Comparison of ENCODE assay signal across 22 cellular contexts in genomic region chr6:123972600-123973294, GRCh38.
DNase-seq lines count a peak whose midpoint lies in the region; ATAC-seq, FAIRE-seq and TF ChIP-seq lines count a peak whose summit lies in the region.
"Had no signal": no experiment of that assay in that cellular context is flagged by ENCODE, and none has a peak within 500 bp of the region (broad histone marks: within the 10 kb centered on the region; RNA-seq: fewer than 3 reads in every experiment).

No MANE protein-coding gene starts in this region.

- TF ChIP-seq POLR2A in HepG2 (IDR thresholded peaks at IDR 0.05; ENCODE audit: insufficient read depth in 1 of 2, low read depth in 2 of 2, low read length in 2 of 2) = no peak
- no peak for TF ChIP-seq POLR2A in right lobe of liver (IDR thresholded peaks at IDR 0.05)

- no peak overlapping the region for H3K9ac ChIP-seq in liver (ENCODE audit: low read depth in 1 of 2, low read length in 2 of 2)
- H3K9ac ChIP-seq in HepG2 (ENCODE audit: insufficient read depth, low read depth, low read length) = no peak overlapping the region

- H3K4me3 Mint-ChIP-seq in osteocyte (ENCODE audit: unreplicated experiment) = no peak overlapping the region
- H3K4me3 Mint-ChIP-seq: CD4-positive, alpha-beta memory T cell; HFFc6 had no signal

- no peaks in the 10 kb centered on the region for H4K20me1 ChIP-seq in HepG2 (ENCODE audit: insufficient read depth, low read length)

- intact Hi-C loops in HepG2 (cut with micrococcal nuclease; ENCODE audit: unreplicated experiment) = no loop called here
- intact Hi-C loops in right lobe of liver (cut with DNase I) = no loop called here
- intact Hi-C loops in cardiac septum (cut with DNase I) = no loop called here

- H3K4me1 ChIP-seq in liver (ENCODE audit: control insufficient read depth in 4 of 4, insufficient read depth in 4 of 4, low read length in 3 of 4) (peaks cover 3 to 19% (median 11%) of the 10 kb centered on the region in 4 donors), HepG2 (ENCODE audit: insufficient read depth, low read length) (no peaks in the 10 kb centered on the region), right lobe of liver (peaks cover 0 to 14% (median 0%) of the 10 kb centered on the region in 4 donors)
- H3K4me1 ChIP-seq: A549, HAP-1 had no signal

- BruUV-seq in HepG2 (replicated peaks; lab: Mats Ljungman, UMichigan) = no TSS peak

- TF ChIP-seq CTCF in liver (IDR thresholded peaks at IDR 0.05; ENCODE audit: low read depth, low read length, missing input control) (no peak), HepG2 (CRISPR knock-in tag; IDR thresholded peaks at IDR 0.05) (no peak), right lobe of liver (IDR thresholded peaks at IDR 0.05) (no peak), osteocyte (IDR thresholded peaks at IDR 0.05) (no peak)

- peak in 1 of 2 donors; percentile 24 for TF ChIP-seq RAD21 in liver (IDR thresholded peaks at IDR 0.05)
- no peak for TF ChIP-seq RAD21 in HepG2 (CRISPR knock-in tag; IDR thresholded peaks at IDR 0.05)

- peaks cover 5% of the 10 kb centered on the region for H3K9me3 Mint-ChIP-seq in osteocyte (ENCODE audit: unreplicated experiment)
- H3K9me3 Mint-ChIP-seq: CD4-positive, alpha-beta memory T cell had no signal

- FAIRE-seq in HepG2 (lab: Jason Lieb, UNC) = no peak
- FAIRE-seq: A549, GM12891, GM18507, H54 had no signal

- peaks cover 3% of the 10 kb centered on the region for H3K36me3 Mint-ChIP-seq in osteocyte (ENCODE audit: unreplicated experiment)
- H3K36me3 Mint-ChIP-seq: CD4-positive, alpha-beta memory T cell had no signal

- H3K27me3 Mint-ChIP-seq in osteocyte (ENCODE audit: unreplicated experiment) = no peaks in the 10 kb centered on the region
- H3K27me3 Mint-ChIP-seq: CD4-positive, alpha-beta memory T cell had no signal

- H3K4me1 Mint-ChIP-seq in osteocyte (ENCODE audit: unreplicated experiment) = peaks cover 11% of the 10 kb centered on the region
- H3K4me1 Mint-ChIP-seq: CD4-positive, alpha-beta memory T cell had no signal

- H3K9me3 ChIP-seq in liver (ENCODE audit: control insufficient read depth in 4 of 4, low read length in 3 of 4) (no peaks in the 10 kb centered on the region), HepG2 (ENCODE audit: low read length) (no peaks in the 10 kb centered on the region), right lobe of liver (no peaks in the 10 kb centered on the region)
- H3K9me3 ChIP-seq: A549, HAP-1 had no signal

- ATAC-seq in HepG2 (no peak), right lobe of liver (peak; percentile 87 to 96 (median 94))
- ATAC-seq: A549 had no signal

- no peaks in the 10 kb centered on the region for H3K79me2 ChIP-seq in HepG2 (ENCODE audit: insufficient read depth, low read length)

- H3K27ac ChIP-seq in liver (ENCODE audit: low read depth in 1 of 2, low read length in 2 of 2) = peak overlapping the region in 1 of 2 donors; percentile 28
- H3K27ac ChIP-seq in HepG2 (ENCODE audit: extremely low read length, insufficient read depth, low read length) = no peak overlapping the region
- peak overlapping the region in 1 of 3 donors; percentile 4 for H3K27ac ChIP-seq in right lobe of liver
- H3K27ac ChIP-seq: A549 had no signal

- H2AFZ ChIP-seq in HepG2 (ENCODE audit: low read length) = no peak overlapping the region

- H3K27me3 ChIP-seq in liver (ENCODE audit: control insufficient read depth in 4 of 4, insufficient read depth in 4 of 4, low read length in 3 of 4) (no peaks in the 10 kb centered on the region), HepG2 (ENCODE audit: control insufficient read depth in 1 of 2, insufficient read depth in 2 of 2, low read length in 2 of 2) (no peaks in the 10 kb centered on the region), right lobe of liver (no peaks in the 10 kb centered on the region)

- CTCF ChIA-PET in HepG2 (lab: Yijun Ruan, JAX; ENCODE audit: low intra/inter-chr PET ratio, low total read pairs) = no interaction called here

- peak overlapping the region; percentile 9 for H3K27ac Mint-ChIP-seq in osteocyte (ENCODE audit: unreplicated experiment)
- H3K27ac Mint-ChIP-seq: CD4-positive, alpha-beta memory T cell; HFFc6 had no signal

- H3K4me2 ChIP-seq in HepG2 (ENCODE audit: low read depth, low read length) = no peak overlapping the region
- H3K4me2 ChIP-seq: A549 had no signal

- TF ChIP-seq EP300 in HepG2 (IDR thresholded peaks at IDR 0.05; ENCODE audit: low read depth in 2 of 2, low read length in 2 of 2) (no peak), HepG2 (CRISPR knock-in tag; IDR thresholded peaks at IDR 0.05; ENCODE audit: borderline replicate concordance) (no peak)

- H3K4me3 ChIP-seq in liver (ENCODE audit: low read depth in 1 of 3, low read length in 3 of 3) = no peak overlapping the region
- H3K4me3 ChIP-seq in HepG2 (replicated peaks in 1 of 3; ENCODE audit: insufficient read depth in 1 of 3, low read depth in 2 of 3, low read length in 3 of 3) = no peak overlapping the region
- no peak overlapping the region for H3K4me3 ChIP-seq in right lobe of liver
- H3K4me3 ChIP-seq: A549, HAP-1 had no signal

- POLR2A ChIA-PET in HepG2 (lab: Yijun Ruan, JAX) = no interaction called here

- in situ Hi-C loops in HepG2 (cut with HindIII; ENCODE audit: extremely low pct_ligation_motif_present, low pct_unique_long_range_greater_than_20kb) = no loop called here

- no peak for DNase-seq in HepG2 (ENCODE audit: low spot score)
- DNase-seq in right lobe of liver = no peak
- no peak for DNase-seq in osteocyte (ENCODE audit: extremely low spot score, unreplicated experiment)
- DNase-seq in cardiac septum (ENCODE audit: low spot score) = no peak
- DNase-seq in AML-193 (lab: John Stamatoyannopoulos, UW) = no peak
- DNase-seq: 8988T; ACHN; C1 segment of cervical spinal cord; Calu3; CD4-positive, alpha-beta memory T cell; COR-L47; DMS53; DMS79 treated with DMSO at 0.1 percent for 48 hours; GF-D8; GOT3; HFFc6 had no signal

- no peaks in the 10 kb centered on the region for H3K36me3 ChIP-seq in liver (ENCODE audit: control insufficient read depth in 4 of 4, insufficient read depth in 3 of 4, low read depth in 1 of 4, low read length in 3 of 4)
- H3K36me3 ChIP-seq in HepG2 (replicated peaks in 1 of 2; ENCODE audit: control insufficient read depth in 1 of 2, insufficient read depth in 2 of 2, low read length in 2 of 2) = no peaks in the 10 kb centered on the region
- no peaks in the 10 kb centered on the region for H3K36me3 ChIP-seq in right lobe of liver
- H3K36me3 ChIP-seq: HAP-1 had no signal

TF ChIP-seq in liver, 16 proteins besides CTCF, POLR2A, EP300 and RAD21:
- TF ChIP-seq JUND (IDR thresholded peaks at IDR 0.05) = no peak
- TF ChIP-seq YY1 (IDR thresholded peaks at IDR 0.05) = no peak
- TF ChIP-seq FOXA2 (IDR thresholded peaks at IDR 0.05) = peak; percentile 16
- peak; percentile 35 for TF ChIP-seq FOXA1 (IDR thresholded peaks at IDR 0.05)
- TF ChIP-seq ATF3 (IDR thresholded peaks at IDR 0.05) = no peak
- TF ChIP-seq SP1 (IDR thresholded peaks at IDR 0.05) = peak; percentile 12
- no peak for TF ChIP-seq NR2F2 (IDR thresholded peaks at IDR 0.05)
- TF ChIP-seq HNF4A (conservative IDR thresholded peaks at IDR 0.05) = peak; percentile 44 to 51
- no peak for TF ChIP-seq HNF4G (IDR thresholded peaks at IDR 0.05)
- peak in 1 of 2 donors; percentile 44 for TF ChIP-seq RXRA (IDR thresholded peaks at IDR 0.05)
TF ChIP-seq in liver: peak in this region for 5.

TF ChIP-seq in HepG2, 621 proteins besides CTCF, POLR2A, EP300 and RAD21 (continues in another document):
- TF ChIP-seq PRPF4 (IDR thresholded peaks at IDR 0.05; ENCODE audit: low read depth, low read length, poor library complexity, severe bottlenecking) (no peak), MTERF4 (CRISPR knock-in tag; IDR thresholded peaks at IDR 0.05) (no peak), MLLT10 (CRISPR knock-in tag; IDR thresholded peaks at IDR 0.05) (no peak), ZBTB2 (CRISPR knock-in tag; IDR thresholded peaks at IDR 0.05; ENCODE audit: low read depth) (no peak), GTF2F1 (IDR thresholded peaks at IDR 0.05; ENCODE audit: low read length) (no peak), SRF (IDR thresholded peaks at IDR 0.05; ENCODE audit: low read depth, low read length) (no peak), TOPORS (CRISPR knock-in tag; IDR thresholded peaks at IDR 0.05) (no peak), CCDC6 (CRISPR knock-in tag; IDR thresholded peaks at IDR 0.05) (no peak), RAD51 (IDR thresholded peaks at IDR 0.05; ENCODE audit: borderline replicate concordance) (no peak), CREB3 (CRISPR knock-in tag; IDR thresholded peaks at IDR 0.05) (no peak), PAF1 (CRISPR knock-in tag; IDR thresholded peaks at IDR 0.05) (no peak)
